In the genomic region with DNA sequence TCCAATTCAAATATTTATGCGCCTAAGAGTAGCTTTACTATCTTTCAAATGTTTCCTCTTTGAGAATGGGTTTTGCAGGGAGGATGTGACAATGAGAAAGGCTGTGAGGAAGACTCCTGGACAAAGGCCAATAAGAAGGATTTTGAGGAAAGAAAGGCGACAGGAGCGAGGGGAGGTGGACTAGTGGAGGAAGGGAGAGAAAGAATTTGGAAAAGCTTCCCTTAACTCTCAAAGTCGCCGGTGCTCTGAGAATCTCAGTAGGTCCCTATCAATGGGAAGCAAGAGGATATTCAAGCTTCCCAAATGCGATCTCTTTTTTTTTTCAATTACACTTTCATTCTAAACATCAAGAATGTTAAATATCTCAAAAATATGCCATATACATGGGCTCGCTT, we compare ENCODE assay signal across 12 cellular contexts. TPM values are rescaled to one million over a fixed set of nuclear protein-coding genes. Genes with fewer than 3 reads are reported as not detected.
DNase-seq lines count a peak whose midpoint lies in the region; ATAC-seq and TF ChIP-seq lines count a peak whose summit lies in the region.
"Had no signal": no experiment of that assay in that cellular context is flagged by ENCODE, and none has a peak within 500 bp of the region (broad histone marks: within the 10 kb centered on the region; RNA-seq: fewer than 3 reads in every experiment).

No MANE protein-coding gene starts in this region.

- no peak for ATAC-seq in HG03139 (IDR thresholded peaks at IDR 0.05; ENCODE audit: unreplicated experiment)
- no peak for ATAC-seq in HG02642 (IDR thresholded peaks at IDR 0.05; ENCODE audit: poor library complexity, unreplicated experiment)

- no peak for TF ChIP-seq CTCF in Caco-2 (IDR thresholded peaks at IDR 0.05; ENCODE audit: insufficient read depth in 1 of 2, low read depth in 1 of 2, low read length in 1 of 2, severe bottlenecking in 1 of 2, unreplicated experiment in 1 of 2)
- TF ChIP-seq CTCF in neural cell (IDR thresholded peaks at IDR 0.05; ENCODE audit: poor library complexity, severe bottlenecking) = no peak

- peaks cover 3% of the 10 kb centered on the region for H3K27me3 ChIP-seq in Caco-2 (replicated peaks; ENCODE audit: control insufficient read depth, insufficient read depth, low read length)
- H3K27me3 ChIP-seq in NT2/D1 (ENCODE audit: insufficient read depth, insufficient read length) = peaks cover 64% of the 10 kb centered on the region
- peaks cover 91% of the 10 kb centered on the region for H3K27me3 ChIP-seq in ectodermal cell (ENCODE audit: control insufficient read depth, insufficient read depth, low read length, poor library complexity, severe bottlenecking)
- H3K27me3 ChIP-seq in neural cell (ENCODE audit: insufficient read depth, low read depth, low read length) = peaks cover 70% of the 10 kb centered on the region

- peak overlapping the region; percentile 78 for H3K4me3 Mint-ChIP-seq in Caco-2 (ENCODE audit: unreplicated experiment)

- H3K36me3 ChIP-seq in Caco-2 (ENCODE audit: control insufficient read depth, insufficient read depth, low read length) = no peaks in the 10 kb centered on the region
- H3K36me3 ChIP-seq in NT2/D1 (ENCODE audit: insufficient read depth, insufficient read length, low read length) = no peaks in the 10 kb centered on the region
- H3K36me3 ChIP-seq in ectodermal cell (ENCODE audit: control insufficient read depth, insufficient read depth, low read length) = no peaks in the 10 kb centered on the region
- H3K36me3 ChIP-seq in neural cell (ENCODE audit: insufficient read depth, low read length) = no peaks in the 10 kb centered on the region
- H3K36me3 ChIP-seq: sigmoid colon had no signal

- no peaks in the 10 kb centered on the region for H4K20me1 ChIP-seq in neural cell (ENCODE audit: insufficient read depth)

- TF ChIP-seq RAD21 in neural cell (conservative IDR thresholded peaks at IDR 0.05) = no peak

- H3K9me3 ChIP-seq in Caco-2 = no peaks in the 10 kb centered on the region
- no peaks in the 10 kb centered on the region for H3K9me3 ChIP-seq in NT2/D1 (ENCODE audit: insufficient read depth, low read length)
- no peaks in the 10 kb centered on the region for H3K9me3 ChIP-seq in ectodermal cell (ENCODE audit: control insufficient read depth, low read length)
- H3K9me3 ChIP-seq in neural cell (ENCODE audit: low read length) = no peaks in the 10 kb centered on the region
- H3K9me3 ChIP-seq: sigmoid colon had no signal

- H3K4me1 ChIP-seq in Caco-2 (peaks cover 11% of the 10 kb centered on the region), NT2/D1 (ENCODE audit: insufficient read depth, insufficient read length) (no peaks in the 10 kb centered on the region), ectodermal cell (ENCODE audit: control insufficient read depth, insufficient read depth, low read length) (peaks cover 6% of the 10 kb centered on the region)

- H2AFZ ChIP-seq in neural cell (ENCODE audit: low read depth, low read length) = no peak overlapping the region

- intact Hi-C loops in Caco-2 (cut with micrococcal nuclease; ENCODE audit: unreplicated experiment) = loop anchor here (10.0 kb wide), 1 partner anchor 229 kb away; no protein-coding TSS in a partner anchor
- intact Hi-C loops in posterior cingulate gyrus (cut with DNase I) = loop anchor here (5.0 kb wide), 1 partner anchor 57 kb away; a partner anchor contains a TSS
- intact Hi-C loops in head of caudate nucleus (cut with DNase I) = loop anchor here (10.0 kb wide), 1 partner anchor 519 kb away; no protein-coding TSS in a partner anchor

- DNase-seq in Caco-2 = no peak
- no peak for DNase-seq in NT2/D1 (ENCODE audit: low read depth, low spot score)
- DNase-seq in posterior cingulate gyrus = no peak
- no peak for DNase-seq in head of caudate nucleus
- DNase-seq: DND-41; NK-92 treated with Interleukin-12 subunit alpha and Interleukin-12 subunit beta, amount 100 ng/mL, for 24 hours; sigmoid colon had no signal

- H3K4me2 ChIP-seq in neural cell (ENCODE audit: low read length) = no peak overlapping the region

- H3K27me3 Mint-ChIP-seq in Caco-2 (ENCODE audit: insufficient read depth, unreplicated experiment) = peaks cover 22% of the 10 kb centered on the region

- H3K4me3 ChIP-seq in Caco-2 (ENCODE audit: low read depth, low read length) = peak overlapping the region; percentile 31
- H3K4me3 ChIP-seq in NT2/D1 (ENCODE audit: insufficient read length, low read depth) = peak overlapping the region; percentile 24
- peak overlapping the region; percentile 16 for H3K4me3 ChIP-seq in ectodermal cell (ENCODE audit: insufficient read depth, low read depth, low read length)
- peak overlapping the region; percentile 61 for H3K4me3 ChIP-seq in neural cell (ENCODE audit: low read length)

- H3K27ac Mint-ChIP-seq in Caco-2 (ENCODE audit: unreplicated experiment) = no peak overlapping the region

- H3K4me1 Mint-ChIP-seq in Caco-2 (ENCODE audit: low read depth, unreplicated experiment) = peaks cover 13% of the 10 kb centered on the region

- no peaks in the 10 kb centered on the region for H3K9me2 ChIP-seq in neural cell (ENCODE audit: insufficient read depth, low read length)

- CTCF ChIA-PET in Caco-2 (lab: Charles Lee) = interaction anchor here (0.6 to 1.4 kb wide), 5 partner anchors 11 to 545 kb away, joined by 3 to 8 read pairs (median 4); a partner anchor contains a TSS

- no TSS peak for BruUV-seq in Caco-2 (replicated peaks; lab: Mats Ljungman, UMichigan)

- no peak overlapping the region for H3K27ac ChIP-seq in ectodermal cell (ENCODE audit: insufficient read depth, low read depth, low read length, poor library complexity, severe bottlenecking)
- H3K27ac ChIP-seq in neural cell (ENCODE audit: low read length) = no peak overlapping the region
- H3K27ac ChIP-seq: epithelial cell of prostate, sigmoid colon had no signal

- TF ChIP-seq EP300 in neural cell (conservative IDR thresholded peaks at IDR 0.05; ENCODE audit: poor library complexity, severe bottlenecking) = no peak

- H3K36me3 Mint-ChIP-seq in Caco-2 (ENCODE audit: insufficient read depth, unreplicated experiment) = peaks cover 6% of the 10 kb centered on the region

- H3K9ac ChIP-seq in NT2/D1 (ENCODE audit: insufficient read length, low read depth) (peak overlapping the region; percentile 42), neural cell (ENCODE audit: low read length) (no peak overlapping the region)

- POLR2A ChIA-PET in Caco-2 (lab: Charles Lee) = no interaction called here

- no peaks in the 10 kb centered on the region for H3F3A ChIP-seq in neural cell (ENCODE audit: insufficient read depth, low read length, poor library complexity, severe bottlenecking)

- H3K9me3 Mint-ChIP-seq in Caco-2 (ENCODE audit: unreplicated experiment) = no peaks in the 10 kb centered on the region

- 8 to 9% methylated on average over 7 of the region's 7 CpGs for WGBS in ectodermal cell, 2 experiments

- H3K79me2 ChIP-seq in neural cell (replicated peaks; ENCODE audit: insufficient read depth, low read length) = no peaks in the 10 kb centered on the region

TF ChIP-seq in neural cell, 6 proteins besides CTCF, POLR2A, EP300 and RAD21:
- TF ChIP-seq, protein P1, sequence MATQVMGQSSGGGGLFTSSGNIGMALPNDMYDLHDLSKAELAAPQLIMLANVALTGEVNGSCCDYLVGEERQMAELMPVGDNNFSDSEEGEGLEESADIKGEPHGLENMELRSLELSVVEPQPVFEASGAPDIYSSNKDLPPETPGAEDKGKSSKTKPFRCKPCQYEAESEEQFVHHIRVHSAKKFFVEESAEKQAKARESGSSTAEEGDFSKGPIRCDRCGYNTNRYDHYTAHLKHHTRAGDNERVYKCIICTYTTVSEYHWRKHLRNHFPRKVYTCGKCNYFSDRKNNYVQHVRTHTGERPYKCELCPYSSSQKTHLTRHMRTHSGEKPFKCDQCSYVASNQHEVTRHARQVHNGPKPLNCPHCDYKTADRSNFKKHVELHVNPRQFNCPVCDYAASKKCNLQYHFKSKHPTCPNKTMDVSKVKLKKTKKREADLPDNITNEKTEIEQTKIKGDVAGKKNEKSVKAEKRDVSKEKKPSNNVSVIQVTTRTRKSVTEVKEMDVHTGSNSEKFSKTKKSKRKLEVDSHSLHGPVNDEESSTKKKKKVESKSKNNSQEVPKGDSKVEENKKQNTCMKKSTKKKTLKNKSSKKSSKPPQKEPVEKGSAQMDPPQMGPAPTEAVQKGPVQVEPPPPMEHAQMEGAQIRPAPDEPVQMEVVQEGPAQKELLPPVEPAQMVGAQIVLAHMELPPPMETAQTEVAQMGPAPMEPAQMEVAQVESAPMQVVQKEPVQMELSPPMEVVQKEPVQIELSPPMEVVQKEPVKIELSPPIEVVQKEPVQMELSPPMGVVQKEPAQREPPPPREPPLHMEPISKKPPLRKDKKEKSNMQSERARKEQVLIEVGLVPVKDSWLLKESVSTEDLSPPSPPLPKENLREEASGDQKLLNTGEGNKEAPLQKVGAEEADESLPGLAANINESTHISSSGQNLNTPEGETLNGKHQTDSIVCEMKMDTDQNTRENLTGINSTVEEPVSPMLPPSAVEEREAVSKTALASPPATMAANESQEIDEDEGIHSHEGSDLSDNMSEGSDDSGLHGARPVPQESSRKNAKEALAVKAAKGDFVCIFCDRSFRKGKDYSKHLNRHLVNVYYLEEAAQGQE (IDR thresholded peaks at IDR 0.05; ENCODE audit: borderline replicate concordance) = no peak

RNA-seq across cellular contexts. Expression of a gene that starts 2.8 kb away (rescaled TPM):
- not detected in 2 replicates for total RNA-seq in Caco-2 (2022)
- 0.15 TPM for polyA plus RNA-seq in ectodermal cell (2013, experiment 1 of 4)
- not detected for polyA plus RNA-seq in ectodermal cell (2013, experiment 2 of 4)
- 0.11 TPM for polyA plus RNA-seq in ectodermal cell (2013, experiment 3 of 4)
- polyA plus RNA-seq in ectodermal cell (2013, experiment 4 of 4) = 0.08 TPM
- 0.28 TPM in 1 of 2 replicates, not detected in the other for polyA plus RNA-seq in neural cell
- not detected in 2 replicates for polyA minus RNA-seq in neural cell
- total RNA-seq: sigmoid colon had no signal
- polyA plus RNA-seq: sigmoid colon had no signal

RNA-seq across cellular contexts. Expression of a gene that starts 15.8 kb away (rescaled TPM):
- 18.8 and 18.9 TPM in 2 replicates for total RNA-seq in Caco-2 (2022)
- 77.3 TPM for polyA plus RNA-seq in ectodermal cell (2013, experiment 1 of 4)
- polyA plus RNA-seq in ectodermal cell (2013, experiment 2 of 4) = 78.3 TPM
- 65.8 TPM for polyA plus RNA-seq in ectodermal cell (2013, experiment 3 of 4)
- polyA plus RNA-seq in ectodermal cell (2013, experiment 4 of 4) = 69.0 TPM
- polyA plus RNA-seq in neural cell = 0.20 and 1.2 TPM in 2 replicates
- polyA minus RNA-seq in neural cell = 1.5 and 2.9 TPM in 2 replicates

RNA-seq across cellular contexts. Expression of a gene that starts 51.3 kb away (rescaled TPM):
- 1.9 and 2.0 TPM in 2 replicates for total RNA-seq in Caco-2 (2022)
- polyA plus RNA-seq in ectodermal cell (2013, experiment 1 of 4) = not detected
- polyA plus RNA-seq in ectodermal cell (2013, experiment 2 of 4) = 0.09 TPM
- polyA plus RNA-seq in ectodermal cell (2013, experiment 3 of 4) = not detected
- polyA plus RNA-seq in ectodermal cell (2013, experiment 4 of 4) = not detected
- polyA plus RNA-seq in neural cell = not detected in 2 replicates
- polyA minus RNA-seq in neural cell = not detected in 2 replicates
- total RNA-seq: sigmoid colon had no signal

RNA-seq across cellular contexts. Expression of a gene that starts 57.6 kb away (rescaled TPM):
- total RNA-seq in Caco-2 (2022) = 3.1 and 3.9 TPM in 2 replicates
- polyA plus RNA-seq in ectodermal cell (2013, experiment 1 of 4) = not detected
- polyA plus RNA-seq in ectodermal cell (2013, experiment 2 of 4) = 0.39 TPM
- 0.27 TPM for polyA plus RNA-seq in ectodermal cell (2013, experiment 3 of 4)
- polyA plus RNA-seq in ectodermal cell (2013, experiment 4 of 4) = 0.41 TPM
- 0.16 TPM in 1 of 2 replicates, not detected in the other for polyA plus RNA-seq in neural cell
- not detected in 2 replicates for polyA minus RNA-seq in neural cell
- total RNA-seq: sigmoid colon had no signal
